16 cellular contexts compared by ENCODE assay signal in the genomic region with DNA sequence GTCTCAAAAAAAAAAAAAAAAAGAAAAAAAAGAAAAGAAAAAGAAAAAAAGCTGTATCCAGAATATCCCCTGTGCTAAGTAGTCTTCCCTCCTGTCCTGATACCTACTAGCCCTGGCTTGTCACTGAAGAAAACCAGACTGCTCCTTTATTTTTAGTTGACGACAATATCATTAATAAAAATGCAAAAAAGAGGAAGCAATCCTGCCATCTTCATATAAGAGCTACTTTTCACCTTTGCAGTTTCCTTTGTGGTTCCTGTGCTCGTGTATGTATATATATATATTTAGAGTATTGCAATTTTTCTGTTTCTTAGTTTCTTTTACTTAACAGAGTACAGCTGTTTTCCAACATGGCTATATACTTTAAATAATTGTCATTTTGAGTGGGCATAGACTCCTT. TPM values are rescaled to one million over a fixed set of nuclear protein-coding genes. Genes with fewer than 3 reads are reported as not detected.
DNase-seq lines count a peak whose midpoint lies in the region; ATAC-seq and TF ChIP-seq lines count a peak whose summit lies in the region.
"Had no signal": no experiment of that assay in that cellular context is flagged by ENCODE, and none has a peak within 500 bp of the region (broad histone marks: within the 10 kb centered on the region; RNA-seq: fewer than 3 reads in every experiment).

No MANE protein-coding gene starts in this region.

- H3K27ac Mint-ChIP-seq in stimulated activated memory B cell treated with anti-CD40 and anti-IgM and Interleukin-4, amounts not matched to agents 10 μg/mL and 1 μg/mL and 100 μg/mL, for 72 hours: no peak overlapping the region
- H3K27ac Mint-ChIP-seq: activated CD4-positive, alpha-beta T cell treated with anti-CD3 and anti-CD28 coated beads, Interleukin-2, amount 10 ng/mL, durations not matched to agents 24 days and 14 days; nephron had no signal

- peaks cover 56% of the 10 kb centered on the region for H3K27me3 Mint-ChIP-seq in stimulated activated memory B cell treated with anti-CD40 and anti-IgM and Interleukin-4, amounts not matched to agents 10 μg/mL and 1 μg/mL and 100 μg/mL, for 72 hours
- H3K27me3 Mint-ChIP-seq in activated T-cell treated with anti-CD3 and anti-CD28 coated beads, Interleukin-2, amount 50 U/mL, for 4 hours (ENCODE audit: low read depth): no peaks in the 10 kb centered on the region
- H3K27me3 Mint-ChIP-seq: activated CD4-positive, alpha-beta T cell treated with anti-CD3 and anti-CD28 coated beads, Interleukin-2, amount 10 ng/mL, durations not matched to agents 24 days and 14 days had no signal

- H3K36me3 Mint-ChIP-seq in stimulated activated memory B cell treated with anti-CD40 and anti-IgM and Interleukin-4, amounts not matched to agents 10 μg/mL and 1 μg/mL and 100 μg/mL, for 72 hours: no peaks in the 10 kb centered on the region
- H3K36me3 Mint-ChIP-seq in activated T-cell treated with anti-CD3 and anti-CD28 coated beads, Interleukin-2, amount 50 U/mL, for 4 hours (ENCODE audit: insufficient read depth): peaks cover 8% of the 10 kb centered on the region

- no peak overlapping the region for H3K4me3 Mint-ChIP-seq in stimulated activated memory B cell treated with anti-CD40 and anti-IgM and Interleukin-4, amounts not matched to agents 10 μg/mL and 1 μg/mL and 100 μg/mL, for 72 hours
- no peak overlapping the region for H3K4me3 Mint-ChIP-seq in activated T-cell treated with anti-CD3 and anti-CD28 coated beads, Interleukin-2, amount 50 U/mL, for 4 hours
- H3K4me3 Mint-ChIP-seq: activated CD4-positive, alpha-beta T cell treated with anti-CD3 and anti-CD28 coated beads, Interleukin-2, amount 10 ng/mL, durations not matched to agents 24 days and 14 days; nephron had no signal

- TF ChIP-seq POLR2A in Raji (IDR thresholded peaks at IDR 0.05; ENCODE audit: insufficient read depth, low read depth, low read length): 0 out of 2 replicates have a peak, but pooled peaks have one; percentile 12

- ATAC-seq in GM18519 (IDR thresholded peaks at IDR 0.05; ENCODE audit: low FRiP score, unreplicated experiment) (peak; percentile 28), GM21528 (IDR thresholded peaks at IDR 0.05; ENCODE audit: low FRiP score, unreplicated experiment) (peak; percentile 49), HG03135 (IDR thresholded peaks at IDR 0.05; ENCODE audit: unreplicated experiment) (peak; percentile 53), HG03039 (IDR thresholded peaks at IDR 0.05; ENCODE audit: unreplicated experiment) (no peak)
- no peak for ATAC-seq in stimulated activated memory B cell treated with anti-CD40 and anti-IgM and Interleukin-4, amounts not matched to agents 10 μg/mL and 1 μg/mL and 100 μg/mL, for 72 hours
- no peak for ATAC-seq in activated T-cell treated with anti-CD3 and anti-CD28 coated beads, Interleukin-2, amount 50 U/mL, for 4 hours
- ATAC-seq: left ventricle myocardium superior had no signal

- no peak for DNase-seq in NCI-H2107 (lab: John Stamatoyannopoulos, UW)
- DNase-seq in activated T-cell treated with anti-CD3 and anti-CD28 coated beads, Interleukin-2, amount 50 U/mL, for 4 hours: no peak
- DNase-seq: activated CD4-positive, alpha-beta T cell treated with anti-CD3 and anti-CD28 coated beads, Interleukin-2, amount 10 ng/mL, durations not matched to agents 24 days and 14 days; hippocampal formation; left ventricle myocardium superior; NCI-H2171 treated with DMSO at 0.1 percent for 48 hours; sigmoid colon; T-helper 2 cell had no signal

- H3K4me1 Mint-ChIP-seq in stimulated activated memory B cell treated with anti-CD40 and anti-IgM and Interleukin-4, amounts not matched to agents 10 μg/mL and 1 μg/mL and 100 μg/mL, for 72 hours: peaks cover 49% of the 10 kb centered on the region
- peaks cover 1% of the 10 kb centered on the region for H3K4me1 Mint-ChIP-seq in activated T-cell treated with anti-CD3 and anti-CD28 coated beads, Interleukin-2, amount 50 U/mL, for 4 hours (ENCODE audit: low read depth)

- H3K9me3 Mint-ChIP-seq in stimulated activated memory B cell treated with anti-CD40 and anti-IgM and Interleukin-4, amounts not matched to agents 10 μg/mL and 1 μg/mL and 100 μg/mL, for 72 hours: no peaks in the 10 kb centered on the region
- H3K9me3 Mint-ChIP-seq in activated T-cell treated with anti-CD3 and anti-CD28 coated beads, Interleukin-2, amount 50 U/mL, for 4 hours: no peaks in the 10 kb centered on the region
- H3K9me3 Mint-ChIP-seq: activated CD4-positive, alpha-beta T cell treated with anti-CD3 and anti-CD28 coated beads, Interleukin-2, amount 10 ng/mL, durations not matched to agents 24 days and 14 days had no signal

RNA-seq across cellular contexts. Expression of gene C3orf20, which starts 13.6 kb away (rescaled TPM):
- under 1 TPM in 2 of 3 donors, not detected in 1; 0.08 to 0.14 TPM for total RNA-seq in activated T-cell treated with anti-CD3 and anti-CD28 coated beads, Interleukin-2, amount 50 U/mL, for 4 hours
- total RNA-seq: left ventricle myocardium superior, RPMI7951 had no signal

RNA-seq across cellular contexts. Expression of gene CCDC174, which starts 37.0 kb away (rescaled TPM):
- 10 to 100 TPM; 13.7 to 18.2 (median 15.4) TPM for total RNA-seq in activated T-cell treated with anti-CD3 and anti-CD28 coated beads, Interleukin-2, amount 50 U/mL, for 4 hours

Comparison
In these comparisons a context has a peak if more than half of its experiments do, and no peak if none do; other contexts are left out.
1. ATAC-seq: peak in GM18519 (single experiment), GM21528 (single experiment) and HG03135 (single experiment); none in stimulated activated memory B cell treated with anti-CD40 and anti-IgM and Interleukin-4, amounts not matched to agents 10 μg/mL and 1 μg/mL and 100 μg/mL, for 72 hours (single experiment), HG03039 (single experiment) and activated T-cell treated with anti-CD3 and anti-CD28 coated beads, Interleukin-2, amount 50 U/mL, for 4 hours (0 of 2).